17 cellular contexts compared by ENCODE assay signal in the genomic region with DNA sequence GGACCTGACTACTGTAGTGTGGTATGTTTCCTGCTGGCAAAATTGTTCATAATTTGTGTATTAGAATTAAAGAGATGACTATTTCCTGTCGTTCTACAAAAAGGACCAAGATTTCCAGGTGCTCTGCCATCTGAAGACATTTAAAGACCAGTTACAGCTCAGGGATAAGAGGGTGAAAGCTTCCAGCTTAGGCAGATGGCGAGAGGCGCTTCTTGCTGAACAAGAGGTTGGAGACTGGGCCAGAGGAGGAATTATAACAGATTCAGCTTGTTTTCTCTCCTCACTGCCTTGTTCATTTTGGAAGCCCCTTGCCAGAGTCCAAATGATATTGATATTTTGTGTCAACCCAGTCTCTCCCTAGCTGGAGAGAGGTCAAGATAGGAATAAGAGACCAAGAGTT. TPM values are rescaled to one million over a fixed set of nuclear protein-coding genes. Genes with fewer than 3 reads are reported as not detected.
DNase-seq lines count a peak whose midpoint lies in the region; ATAC-seq and TF ChIP-seq lines count a peak whose summit lies in the region.
"Had no signal": no experiment of that assay in that cellular context is flagged by ENCODE, and none has a peak within 500 bp of the region (broad histone marks: within the 10 kb centered on the region; RNA-seq: fewer than 3 reads in every experiment).

No MANE protein-coding gene starts in this region.

- H4K8ac ChIP-seq in mesendoderm (ENCODE audit: low read depth, low read length), result no peak overlapping the region

- BruUV-seq in MCF 10A (replicated peaks; lab: Mats Ljungman, UMichigan), result no TSS peak

- H3K9me3 Mint-ChIP-seq in MCF 10A (ENCODE audit: unreplicated experiment) (no peaks in the 10 kb centered on the region), type B pancreatic cell (no peaks in the 10 kb centered on the region)
- H3K9me3 Mint-ChIP-seq: CD4-positive, alpha-beta T cell had no signal

- H3K4ac ChIP-seq in mesendoderm (ENCODE audit: low read depth, low read length), result no peak overlapping the region

- no peak overlapping the region for H4K5ac ChIP-seq in mesendoderm (ENCODE audit: low read length)

- POLR2A ChIA-PET in MCF 10A (lab: Yijun Ruan, JAX), result interaction anchor here (0.6 to 1.8 kb wide), 2 partner anchors 9 to 169 kb away, joined by 3 to 5 read pairs; no protein-coding TSS in a partner anchor

- CTCF ChIA-PET in MCF 10A (lab: Yijun Ruan, JAX), result no interaction called here

- H3K79me1 ChIP-seq in mesendoderm (ENCODE audit: low read length), result no peaks in the 10 kb centered on the region

- no peak overlapping the region for H2BK15ac ChIP-seq in mesendoderm (replicated peaks; ENCODE audit: low read depth)

- intact Hi-C loops in MCF 10A (cut with micrococcal nuclease), result no loop called here
- intact Hi-C loops in breast epithelium (cut with DNase I; ENCODE audit: low total_unique reads), result no loop called here

- DNase-seq in DMS79 treated with DMSO at 0.1 percent for 48 hours (lab: John Stamatoyannopoulos, UW) (peak; percentile 20), DMS79 (lab: John Stamatoyannopoulos, UW) (no peak), MCF 10A (ENCODE audit: unreplicated experiment) (no peak), breast epithelium (ENCODE audit: low spot score in 2 of 2) (no peak), coronary artery (ENCODE audit: low spot score) (peak; percentile 29), type B pancreatic cell (ENCODE audit: extremely low spot score, unreplicated experiment) (peak; percentile 4), mesendoderm (no peak)
- DNase-seq: AML-193; Caco-2; CD4-positive, alpha-beta T cell; H9 had no signal

- H2BK120ac ChIP-seq in mesendoderm (ENCODE audit: low read depth, low read length), result no peak overlapping the region

- H3K27me3 Mint-ChIP-seq in MCF 10A (ENCODE audit: insufficient read depth, unreplicated experiment) (no peaks in the 10 kb centered on the region), type B pancreatic cell (peaks cover 41% of the 10 kb centered on the region)

- H3K27ac ChIP-seq in breast epithelium (no peak overlapping the region), coronary artery (no peak overlapping the region), mesendoderm (ENCODE audit: low read depth, low read length) (no peak overlapping the region)
- H3K27ac ChIP-seq: 22Rv1, A549, C4-2B had no signal

- no peak overlapping the region for H3K56ac ChIP-seq in mesendoderm (ENCODE audit: low read length)

- H3K79me2 ChIP-seq in mesendoderm (ENCODE audit: control insufficient read depth, insufficient read depth, low read length), result no peaks in the 10 kb centered on the region

- no peak for TF ChIP-seq CTCF in MCF 10A (IDR thresholded peaks at IDR 0.05; ENCODE audit: unreplicated experiment)
- no peak for TF ChIP-seq CTCF in breast epithelium (IDR thresholded peaks at IDR 0.05)
- TF ChIP-seq CTCF in coronary artery (IDR thresholded peaks at IDR 0.05), result no peak
- TF ChIP-seq CTCF in type B pancreatic cell (conservative IDR thresholded peaks at IDR 0.05), result no peak

- H3K27me3 ChIP-seq in breast epithelium, result no peaks in the 10 kb centered on the region
- no peaks in the 10 kb centered on the region for H3K27me3 ChIP-seq in mesendoderm (ENCODE audit: insufficient read depth, low read length, poor library complexity)

- H3K4me2 ChIP-seq in mesendoderm (ENCODE audit: low read length), result no peak overlapping the region
- H3K4me2 ChIP-seq: A549 had no signal

- H3K27ac Mint-ChIP-seq in MCF 10A (ENCODE audit: low read depth, unreplicated experiment) (peak overlapping the region; percentile 16), type B pancreatic cell (no peak overlapping the region)
- H3K27ac Mint-ChIP-seq: CD4-positive, alpha-beta T cell; H9 had no signal

- no peaks in the 10 kb centered on the region for H3K9me3 ChIP-seq in breast epithelium
- H3K9me3 ChIP-seq: A549, Caco-2 had no signal

- H3K9ac ChIP-seq in mesendoderm (ENCODE audit: low read length), result no peak overlapping the region

- H3K4me1 ChIP-seq in breast epithelium, result no peaks in the 10 kb centered on the region
- no peaks in the 10 kb centered on the region for H3K4me1 ChIP-seq in mesendoderm (ENCODE audit: control insufficient read depth, low read depth, low read length)
- H3K4me1 ChIP-seq: A549 had no signal

- no peak overlapping the region for H3K18ac ChIP-seq in mesendoderm (ENCODE audit: low read length)

- no peak for ATAC-seq in HG02798 (IDR thresholded peaks at IDR 0.05; ENCODE audit: poor library complexity, unreplicated experiment)
- ATAC-seq: A549, GM12878 had no signal

- H3K23ac ChIP-seq in mesendoderm (ENCODE audit: low read length), result no peak overlapping the region

- no peak overlapping the region for H2BK5ac ChIP-seq in mesendoderm (ENCODE audit: low read length)

- H3K36me3 Mint-ChIP-seq in MCF 10A (ENCODE audit: insufficient read depth, unreplicated experiment), result peaks cover 68% of the 10 kb centered on the region
- no peaks in the 10 kb centered on the region for H3K36me3 Mint-ChIP-seq in type B pancreatic cell

- H3K4me3 Mint-ChIP-seq in MCF 10A (ENCODE audit: unreplicated experiment), result no peak overlapping the region
- H3K4me3 Mint-ChIP-seq in type B pancreatic cell, result no peak overlapping the region
- H3K4me3 Mint-ChIP-seq: CD4-positive, alpha-beta T cell; H9 had no signal

- no peak overlapping the region for H3K4me3 ChIP-seq in breast epithelium
- H3K4me3 ChIP-seq in coronary artery, result no peak overlapping the region
- H3K4me3 ChIP-seq in mesendoderm (ENCODE audit: low read length), result no peak overlapping the region
- H3K4me3 ChIP-seq: A549, GM12878 had no signal

- no CpG with 5 or more reads among the region's 3 CpGs for WGBS in mesendoderm (ENCODE audit: extremely low coverage, insufficient coverage, low lambda C conversion rate)

- no peaks in the 10 kb centered on the region for H3K36me3 ChIP-seq in breast epithelium
- no peaks in the 10 kb centered on the region for H3K36me3 ChIP-seq in mesendoderm (ENCODE audit: control insufficient read depth, insufficient read depth, low read length)

- H3K4me1 Mint-ChIP-seq in MCF 10A (ENCODE audit: insufficient read depth, unreplicated experiment) (no peaks in the 10 kb centered on the region), type B pancreatic cell (ENCODE audit: unreplicated experiment) (no peaks in the 10 kb centered on the region)
- H3K4me1 Mint-ChIP-seq: H9 had no signal

- H2AK5ac ChIP-seq in mesendoderm (ENCODE audit: low read length), result no peak overlapping the region

- no peak for TF ChIP-seq POLR2A in breast epithelium (IDR thresholded peaks at IDR 0.05)

RNA-seq across cellular contexts. Expression of gene NNMT, which starts 23.1 kb away (rescaled TPM):
- total RNA-seq in MCF 10A (2022) (429 and 638 TPM in 2 replicates), breast epithelium (1,000 to 10,000 TPM in 2 of 3 donors, 100 to 1,000 TPM in 1; 987 to 2,750 (median 1,078) TPM), type B pancreatic cell (ENCODE audit: low replicate concordance) (0.64 and 2.8 TPM in 2 replicates)
- polyA plus RNA-seq in mesendoderm (2013, experiment 1 of 2), result 0.17 TPM
- polyA plus RNA-seq in mesendoderm (2013, experiment 2 of 2), result 0.10 TPM
- total RNA-seq: CD4-positive, alpha-beta T cell; GM12878; H1; H9 had no signal
- polyA plus RNA-seq: H1 had no signal

Comparison
In these comparisons a context has a peak if more than half of its experiments do, and no peak if none do; other contexts are left out.
1. DNase-seq: peak in DMS79 treated with DMSO at 0.1 percent for 48 hours (single experiment), coronary artery (single experiment) and type B pancreatic cell (single experiment); none in DMS79 (single experiment), MCF 10A (single experiment), breast epithelium (0 of 2) and mesendoderm (single experiment).
2. RNA of gene NNMT, which starts 23.1 kb away (total RNA-seq): 987 to 2,750 TPM in breast epithelium and 429 to 638 TPM in MCF 10A; 0.64 to 2.8 TPM in type B pancreatic cell; every median in the first group is over 100 times any median in the second.